In genomic region chr1:183618202-183618601, GRCh38 we compare ENCODE assay signal across 14 cellular contexts. TPM values are rescaled to one million over a fixed set of nuclear protein-coding genes. Genes with fewer than 3 reads are reported as not detected.
"Had no signal": no experiment of that assay in that cellular context is flagged by ENCODE, and none has a peak within 500 bp of the region (broad histone marks: within the 10 kb centered on the region; RNA-seq: fewer than 3 reads in every experiment).

No MANE protein-coding gene starts in this region.

RNA-seq across cellular contexts. Expression of gene APOBEC4, which starts 34.9 kb away (rescaled TPM):
- total RNA-seq: activated B cell treated with CpG ODN at 0.5 μM for 24 hours; activated CD4-positive, alpha-beta memory T cell treated with anti-CD3 and anti-CD28 coated beads for 36 hours; activated CD4-positive, alpha-beta memory T cell treated with anti-CD3 and anti-CD28 coated beads, Interleukin-2, amount 10 ng/mL, durations not matched to agents 7 days and 5 days; activated CD4-positive, alpha-beta T cell treated with anti-CD3 and anti-CD28 coated beads for 36 hours; activated CD4-positive, alpha-beta T cell treated with anti-CD3 and anti-CD28 coated beads, Interleukin-2, amount 10 ng/mL, durations not matched to agents 24 days and 14 days; activated CD4-positive, alpha-beta T cell treated with anti-CD3 and anti-CD28 coated beads, Interleukin-2, amount 10 ng/mL, durations not matched to agents 7 days and 5 days; activated CD8-positive, alpha-beta memory T cell treated with anti-CD3 and anti-CD28 coated beads for 36 hours; activated CD8-positive, alpha-beta memory T cell treated with anti-CD3 and anti-CD28 coated beads, Interleukin-2, amount 10 ng/mL, durations not matched to agents 7 days and 5 days; activated CD8-positive, alpha-beta T cell treated with anti-CD3 and anti-CD28 coated beads for 36 hours; activated CD8-positive, alpha-beta T cell treated with anti-CD3 and anti-CD28 coated beads, Interleukin-2, amount 10 ng/mL, durations not matched to agents 7 days and 5 days; T-helper 1 cell treated with Interleukin-12 subunit alpha and Interleukin-12 subunit beta and Interleukin-4 antibody, amounts not matched to agents 30 ng/mL and 1 ng/mL, for 36 hours; T-helper 17 cell; T-helper 2 cell treated with Interferon-gamma antibody and Interleukin-4, amounts not matched to agents 100 ng/mL and 5 ng/mL, for 36 hours; WTC11 had no signal
